8 cellular contexts compared by ENCODE assay signal in genomic region chr2:191020221-191020741, GRCh38. TPM values are rescaled to one million over a fixed set of nuclear protein-coding genes. Genes with fewer than 3 reads are reported as not detected.
DNase-seq lines count a peak whose midpoint lies in the region; ATAC-seq and TF ChIP-seq lines count a peak whose summit lies in the region.

No MANE protein-coding gene starts in this region.

- TF ChIP-seq POLR2A in prostate gland (IDR thresholded peaks at IDR 0.05): peak; percentile 78

- intact Hi-C loops in left ventricle myocardium inferior (cut with micrococcal nuclease): no loop called here
- intact Hi-C loops in prostate gland (cut with DNase I): loop anchor here (5.0 kb wide), 1 partner anchor 168 kb away; no protein-coding TSS in a partner anchor

- peaks cover 18% of the 10 kb centered on the region for H3K4me1 ChIP-seq in left ventricle myocardium inferior
- no peaks in the 10 kb centered on the region for H3K4me1 ChIP-seq in prostate gland (replicated peaks)
- no peaks in the 10 kb centered on the region for H3K4me1 ChIP-seq in urinary bladder (ENCODE audit: insufficient read depth)

- in situ Hi-C loops in GM13976 (cut with MboI; ENCODE audit: low sequenced_read_pairs, unreplicated experiment): no loop called here

- TF ChIP-seq CTCF in GM13976 (IDR thresholded peaks at IDR 0.05; ENCODE audit: borderline replicate concordance, control extremely low read depth, extremely low read depth, insufficient read depth, missing control alignments): no peak
- peak; percentile 42 for TF ChIP-seq CTCF in left ventricle myocardium inferior (IDR thresholded peaks at IDR 0.05; ENCODE audit: borderline replicate concordance)
- peak in 2 of 4 experiments; percentile 46 to 55 for TF ChIP-seq CTCF in prostate gland (IDR thresholded peaks at IDR 0.05)

- H3K9me3 ChIP-seq in left ventricle myocardium inferior (replicated peaks) (no peaks in the 10 kb centered on the region), prostate gland (no peaks in the 10 kb centered on the region)

- H3K4me3 ChIP-seq in left ventricle myocardium inferior (peak overlapping the region; percentile 80), prostate gland (peak overlapping the region; percentile 63 to 64), urinary bladder (ENCODE audit: low read depth, low read length) (peak overlapping the region; percentile 65)

- WGBS in prostate gland: 0% methylated on average over 58 of the region's 59 CpGs
- WGBS in urinary bladder: under 1% methylated on average over 59 of the region's 59 CpGs

- DNase-seq in GM13976 (ENCODE audit: low spot score) (peak; percentile 93), NCI-H1436 (lab: John Stamatoyannopoulos, UW) (peak; percentile 93), SW 1271 (lab: John Stamatoyannopoulos, UW) (peak; percentile 77 to 97), amniotic epithelial cell (ENCODE audit: low read depth) (peak; percentile 93), left ventricle myocardium inferior (peak; percentile 93), prostate gland (ENCODE audit: low spot score) (peak; percentile 92)

- H3K27ac ChIP-seq in left ventricle myocardium inferior (replicated peaks) (peak overlapping the region; percentile 94), prostate gland (peak overlapping the region; percentile 73 to 80), urinary bladder (ENCODE audit: low read depth) (peak overlapping the region; percentile 32)

- peak; percentile 79 for ATAC-seq in HG02840 (IDR thresholded peaks at IDR 0.05; ENCODE audit: low FRiP score, unreplicated experiment)

- no peaks in the 10 kb centered on the region for H3K27me3 ChIP-seq in left ventricle myocardium inferior (ENCODE audit: low read depth)
- no peaks in the 10 kb centered on the region for H3K27me3 ChIP-seq in prostate gland (replicated peaks; ENCODE audit: insufficient read depth)

- H3K36me3 ChIP-seq in left ventricle myocardium inferior: no peaks in the 10 kb centered on the region
- no peaks in the 10 kb centered on the region for H3K36me3 ChIP-seq in prostate gland
- no peaks in the 10 kb centered on the region for H3K36me3 ChIP-seq in urinary bladder (ENCODE audit: insufficient read depth)

RNA-seq across cellular contexts. Expression of gene STAT1, which starts 6.3 kb away (rescaled TPM):
- 42.2 TPM for total RNA-seq in left ventricle myocardium inferior
- total RNA-seq in prostate gland: 10 to 100 TPM; 53.3 to 64.1 TPM
- 75.1 TPM for total RNA-seq in urinary bladder
- 61.9 TPM for polyA plus RNA-seq in urinary bladder

Comparison
In these comparisons a context has a peak if more than half of its experiments do, and no peak if none do; other contexts are left out.
1. Peak in every context shown above with its lines: DNase-seq, ATAC-seq, H3K4me3 ChIP-seq and H3K27ac ChIP-seq.
2. H3K27ac ChIP-seq: peak in every context shown above with its lines; median percentile 94 in left ventricle myocardium inferior; 76 in prostate gland; 32 in urinary bladder.